Comparison of ENCODE assay signal across 21 cellular contexts in genomic region chr9:78865757-78866156, GRCh38.
DNase-seq lines count a peak whose midpoint lies in the region; ATAC-seq, FAIRE-seq and TF ChIP-seq lines count a peak whose summit lies in the region.
"Had no signal": no experiment of that assay in that cellular context is flagged by ENCODE, and none has a peak within 500 bp of the region (broad histone marks: within the 10 kb centered on the region; RNA-seq: fewer than 3 reads in every experiment).

No MANE protein-coding gene starts in this region.

- CTCF ChIA-PET in IMR-90 (lab: Yijun Ruan, JAX) = no interaction called here

- H3K9me3 Mint-ChIP-seq in osteocyte (ENCODE audit: unreplicated experiment) = peaks cover 3% of the 10 kb centered on the region
- H3K9me3 Mint-ChIP-seq in neural progenitor cell = no peaks in the 10 kb centered on the region
- H3K9me3 Mint-ChIP-seq: activated CD8-positive, alpha-beta T cell treated with anti-CD3 and anti-CD28 coated beads for 36 hours had no signal

- H3K27me3 ChIP-seq in IMR-90 (ENCODE audit: control insufficient read depth, insufficient read depth, low read length) (no peaks in the 10 kb centered on the region), neural progenitor cell (no peaks in the 10 kb centered on the region)
- H3K27me3 ChIP-seq: neutrophil, spleen had no signal

- peak overlapping the region; percentile 75 for H2AK5ac ChIP-seq in IMR-90 (ENCODE audit: low read depth, low read length)

- TF ChIP-seq RAD21 in IMR-90 (IDR thresholded peaks at IDR 0.05; ENCODE audit: low read length) = no peak

- H3K56ac ChIP-seq in IMR-90 (ENCODE audit: extremely low read depth, insufficient read depth, low read length) = peak overlapping the region; percentile 71

- H2BK5ac ChIP-seq in IMR-90 (ENCODE audit: low read depth, low read length, poor library complexity, severe bottlenecking) = peak overlapping the region; percentile 90

- H3K4me3 ChIP-seq in IMR-90 (ENCODE audit: insufficient read depth, low read depth, low read length) = no peak overlapping the region
- H3K4me3 ChIP-seq in neural progenitor cell = no peak overlapping the region
- H3K4me3 ChIP-seq: SK-N-MC, spleen had no signal

- no peaks in the 10 kb centered on the region for H3F3A ChIP-seq in neural progenitor cell (ENCODE audit: low read depth)

- H3K23ac ChIP-seq in IMR-90 (ENCODE audit: low read depth, low read length) = peak overlapping the region; percentile 10

- in situ Hi-C loops in IMR-90 (cut with MboI; ENCODE audit: low sequenced_read_pairs) = no loop called here

- peak overlapping the region; percentile 20; the same call in 1 of the 2 replicates for H3K9ac ChIP-seq in IMR-90 (ENCODE audit: low read depth, low read length)
- H3K9ac ChIP-seq in neural progenitor cell = no peak overlapping the region

- no TSS peak for BruUV-seq in IMR-90 (replicated peaks; lab: Mats Ljungman, UMichigan)

- H3K79me2 ChIP-seq in neural progenitor cell (ENCODE audit: low read depth) = no peaks in the 10 kb centered on the region

- peaks cover 0 to 7% of the 10 kb centered on the region in 2 experiments; a peak in 2 of 4 replicates for H3K79me1 ChIP-seq in IMR-90 (ENCODE audit: low read depth in 1 of 2, low read length in 2 of 2)

- dilution Hi-C loops in IMR-90 (cut with HindIII; ENCODE audit: low sequenced_read_pairs, unreplicated experiment) = no loop called here

- peak overlapping the region; percentile 90 for H2BK20ac ChIP-seq in IMR-90 (ENCODE audit: low read depth, low read length)

- no peaks in the 10 kb centered on the region for H3K36me3 Mint-ChIP-seq in osteocyte (ENCODE audit: unreplicated experiment)
- H3K36me3 Mint-ChIP-seq in neural progenitor cell = no peaks in the 10 kb centered on the region

- 0 out of 2 replicates have a peak, but pooled peaks cover 5% of the 10 kb centered on the region for H3K9me1 ChIP-seq in IMR-90 (ENCODE audit: insufficient read depth, low read length)

- H2AFZ ChIP-seq in IMR-90 (replicated peaks; ENCODE audit: low read length, poor library complexity) (no peak overlapping the region), neural progenitor cell (replicated peaks) (no peak overlapping the region)

- no peak for TF ChIP-seq POLR2A in IMR-90 (IDR thresholded peaks at IDR 0.05; ENCODE audit: low read depth, low read length)

- H3K4me1 ChIP-seq in IMR-90 (ENCODE audit: control insufficient read depth, insufficient read depth, low read length) (peaks cover 3% of the 10 kb centered on the region), neural progenitor cell (no peaks in the 10 kb centered on the region)
- H3K4me1 ChIP-seq: spleen had no signal

- no peak for TF ChIP-seq CTCF in IMR-90 (conservative IDR thresholded peaks at IDR 0.05; ENCODE audit: low read depth, low read length)
- TF ChIP-seq CTCF in osteocyte (IDR thresholded peaks at IDR 0.05) = no peak
- no peak for TF ChIP-seq CTCF in neural progenitor cell (IDR thresholded peaks at IDR 0.05)

- H3K4me1 Mint-ChIP-seq in osteocyte (ENCODE audit: unreplicated experiment) (peaks cover 38% of the 10 kb centered on the region), neural progenitor cell (no peaks in the 10 kb centered on the region)
- H3K4me1 Mint-ChIP-seq: B cell had no signal

- H3K9me3 ChIP-seq in IMR-90 (ENCODE audit: control insufficient read depth, insufficient read depth, low read length) = no peaks in the 10 kb centered on the region
- no peaks in the 10 kb centered on the region for H3K9me3 ChIP-seq in neural progenitor cell (ENCODE audit: low read depth)
- H3K9me3 ChIP-seq: neutrophil, spleen had no signal

- peak overlapping the region; percentile 28 for H3K14ac ChIP-seq in IMR-90 (replicated peaks; ENCODE audit: low read depth, low read length)

- no peak overlapping the region for H3K4me3 Mint-ChIP-seq in osteocyte (ENCODE audit: unreplicated experiment)
- H3K4me3 Mint-ChIP-seq in neural progenitor cell = no peak overlapping the region
- H3K4me3 Mint-ChIP-seq: activated CD8-positive, alpha-beta T cell treated with anti-CD3 and anti-CD28 coated beads for 36 hours; B cell had no signal

- H3K27ac ChIP-seq in IMR-90 (ENCODE audit: insufficient read depth, low read length) (peak overlapping the region; percentile 75), neural progenitor cell (no peak overlapping the region)
- H3K27ac ChIP-seq: neutrophil, SK-N-MC, spleen had no signal

- WGBS in IMR-90 (ENCODE audit: extremely low coverage in 2 of 2, insufficient read length in 1 of 2), 2 experiments = no CpG with 5 or more reads among the region's 2 CpGs

- peak overlapping the region; percentile 46; the same call in 1 of the 2 replicates for H3K18ac ChIP-seq in IMR-90 (ENCODE audit: low read depth, low read length)

- DNase-seq in IMR-90 = no peak
- peak; percentile 27 for DNase-seq in RCC 7860 (ENCODE audit: low spot score)
- no peak for DNase-seq in osteocyte (ENCODE audit: extremely low spot score, unreplicated experiment)
- DNase-seq in HuH-7.5 (ENCODE audit: low spot score) = no peak
- no peak for DNase-seq in neural progenitor cell (ENCODE audit: low spot score)
- DNase-seq in NOMO-1 treated with DMSO at 0.1 percent for 48 hours (lab: John Stamatoyannopoulos, UW; ENCODE audit: unreplicated experiment) = no peak
- DNase-seq: activated CD4-positive, CD25-positive, alpha-beta regulatory T cell; activated CD8-positive, alpha-beta T cell treated with anti-CD3 and anti-CD28 coated beads for 36 hours; activated naive CD4-positive, alpha-beta T cell treated with anti-CD3 and anti-CD28 coated beads, Interleukin-2, amount 50 U/mL, for 16 hours; activated T-cell treated with anti-CD3 and anti-CD28 coated beads, Interleukin-2, amount 50 U/mL, for 1 hour; cerebellar nuclear complex; DND-41; foreskin melanocyte; hippocampal formation; NCI-H1930; spleen; T-helper 9 cell had no signal

- H3K4ac ChIP-seq in IMR-90 (ENCODE audit: low read depth, low read length) = peak overlapping the region; percentile 80

- no peaks in the 10 kb centered on the region for H3K27me3 Mint-ChIP-seq in osteocyte (ENCODE audit: unreplicated experiment)
- peaks cover 2% of the 10 kb centered on the region for H3K27me3 Mint-ChIP-seq in neural progenitor cell (ENCODE audit: insufficient read depth, low read depth)
- H3K27me3 Mint-ChIP-seq: activated CD8-positive, alpha-beta T cell treated with anti-CD3 and anti-CD28 coated beads for 36 hours had no signal

- peak overlapping the region; percentile 93 for H2BK120ac ChIP-seq in IMR-90 (ENCODE audit: low read depth, low read length)

- H3K4me2 ChIP-seq in IMR-90 (ENCODE audit: low read depth, low read length) (no peak overlapping the region), neural progenitor cell (no peak overlapping the region)

- ATAC-seq in IMR-90 (ENCODE audit: low read depth) = no peak
- ATAC-seq: activated CD8-positive, alpha-beta T cell treated with anti-CD3 and anti-CD28 coated beads for 36 hours had no signal

- H4K91ac ChIP-seq in IMR-90 (ENCODE audit: insufficient read depth, low read depth, low read length) = peak overlapping the region; percentile 92

- intact Hi-C loops in IMR-90 (cut with micrococcal nuclease) = loop anchor here (5.0 kb wide), 3 partner anchors 157 to 707 kb away; partner anchors contain the start of gene TLE4

- no peak overlapping the region for H2AK9ac ChIP-seq in IMR-90 (replicated peaks; ENCODE audit: low read depth, low read length, poor library complexity)

- no peaks in the 10 kb centered on the region for H4K20me1 ChIP-seq in IMR-90 (ENCODE audit: insufficient read depth, low read length)
- H4K20me1 ChIP-seq in neural progenitor cell (ENCODE audit: low read depth) = no peaks in the 10 kb centered on the region

- H4K5ac ChIP-seq in IMR-90 (ENCODE audit: low read depth, low read length) = peak overlapping the region; percentile 37; the same call in 1 of the 2 replicates

- H4K8ac ChIP-seq in IMR-90 (ENCODE audit: low read depth in 2 of 2, low read length in 2 of 2) = peak overlapping the region; percentile 87 to 90

- FAIRE-seq in G401.6 (lab: Jason Lieb, UNC) = peak; percentile 90
- no peak for FAIRE-seq in RCC 7860 (lab: Jason Lieb, UNC)

- H2BK15ac ChIP-seq in IMR-90 (ENCODE audit: low read depth, low read length) = peak overlapping the region; percentile 52; the same call in 2 of the 3 replicates

- no peaks in the 10 kb centered on the region for H3K36me3 ChIP-seq in IMR-90 (ENCODE audit: control insufficient read depth, insufficient read depth, low read length)
- no peaks in the 10 kb centered on the region for H3K36me3 ChIP-seq in neural progenitor cell
- H3K36me3 ChIP-seq: neutrophil, spleen had no signal

- H3K27ac Mint-ChIP-seq in osteocyte (ENCODE audit: unreplicated experiment) = peak overlapping the region; percentile 85
- no peak overlapping the region for H3K27ac Mint-ChIP-seq in neural progenitor cell
- H3K27ac Mint-ChIP-seq: activated CD8-positive, alpha-beta T cell treated with anti-CD3 and anti-CD28 coated beads for 36 hours; B cell had no signal

- POLR2A ChIA-PET in IMR-90 (lab: Charles Lee; ENCODE audit: unreplicated experiment) = no interaction called here

TF ChIP-seq in IMR-90, 13 proteins besides CTCF, POLR2A, EP300 and RAD21 (continues in another document):
- TF ChIP-seq FOS (IDR thresholded peaks at IDR 0.05; ENCODE audit: low read depth, low read length) (no peak), RFX5 (IDR thresholded peaks at IDR 0.05; ENCODE audit: low read depth, low read length) (no peak), MAFK (IDR thresholded peaks at IDR 0.05; ENCODE audit: low read depth, low read length) (no peak), MAZ (IDR thresholded peaks at IDR 0.05; ENCODE audit: borderline replicate concordance, low read depth, low read length) (no peak), USF2 (IDR thresholded peaks at IDR 0.05; ENCODE audit: low read depth, low read length) (no peak), BHLHE40 (IDR thresholded peaks at IDR 0.05; ENCODE audit: low read depth, low read length) (no peak), NFE2L2 (IDR thresholded peaks at IDR 0.05; ENCODE audit: low read depth, low read length) (no peak)
- TF ChIP-seq, protein P1, sequence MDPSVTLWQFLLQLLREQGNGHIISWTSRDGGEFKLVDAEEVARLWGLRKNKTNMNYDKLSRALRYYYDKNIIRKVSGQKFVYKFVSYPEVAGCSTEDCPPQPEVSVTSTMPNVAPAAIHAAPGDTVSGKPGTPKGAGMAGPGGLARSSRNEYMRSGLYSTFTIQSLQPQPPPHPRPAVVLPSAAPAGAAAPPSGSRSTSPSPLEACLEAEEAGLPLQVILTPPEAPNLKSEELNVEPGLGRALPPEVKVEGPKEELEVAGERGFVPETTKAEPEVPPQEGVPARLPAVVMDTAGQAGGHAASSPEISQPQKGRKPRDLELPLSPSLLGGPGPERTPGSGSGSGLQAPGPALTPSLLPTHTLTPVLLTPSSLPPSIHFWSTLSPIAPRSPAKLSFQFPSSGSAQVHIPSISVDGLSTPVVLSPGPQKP (IDR thresholded peaks at IDR 0.05; ENCODE audit: borderline replicate concordance, low read depth, low read length) = no peak
